Comparison of ENCODE assay signal across 27 cellular contexts in genomic region chr1:83118472-83118871, GRCh38.
"Had no signal": no experiment of that assay in that cellular context is flagged by ENCODE, and none has a peak within 500 bp of the region (broad histone marks: within the 10 kb centered on the region; RNA-seq: fewer than 3 reads in every experiment).

No MANE protein-coding gene starts in this region.

- ATAC-seq: stimulated activated effector memory CD8-positive, alpha-beta T cell treated with anti-CD3 and anti-CD28 coated beads, Interleukin-12 subunit alpha, Interleukin-12 subunit beta, amount 100 ng/mL, for 72 hours; stimulated activated memory B cell treated with anti-CD40 and anti-IgM and Interleukin-4, amounts not matched to agents 10 μg/mL and 1 μg/mL and 100 μg/mL, for 72 hours; stimulated activated naive B cell treated with anti-CD40 and anti-IgM and Interleukin-4, amounts not matched to agents 10 μg/mL and 1 μg/mL and 100 μg/mL, for 72 hours; stimulated activated naive CD8-positive, alpha-beta T cell treated with anti-CD3 and anti-CD28 coated beads, Interleukin-15, amount 100 ng/mL, for 72 hours; stimulated activated naive CD8-positive, alpha-beta T cell treated with anti-CD3 and anti-CD28 coated beads, Interleukin-15, Interleukin-2, amounts not matched to agents 100 U/mL and 50 U/mL, for 24 hours; upper lobe of right lung had no signal

- FAIRE-seq: urothelium cell line had no signal

- H3K4me1 ChIP-seq: stomach, suprapubic skin, testis, tibial artery, tibial nerve, transverse colon, upper lobe of left lung, upper lobe of right lung, uterus, vagina had no signal

- DNase-seq: stimulated activated CD4-positive, alpha-beta T cell treated with anti-CD3 and anti-CD28 coated beads, Interleukin-2, amount 100 ng/mL, for 48 hours; stimulated activated CD4-positive, alpha-beta T cell treated with anti-CD3 and anti-CD28 coated beads, Interleukin-4, amount 100 ng/mL, for 1 hour; stimulated activated CD4-positive, alpha-beta T cell treated with anti-CD3 and anti-CD28 coated beads, Interleukin-4, amount 100 ng/mL, for 24 hours; stimulated activated CD4-positive, alpha-beta T cell treated with anti-CD3 and anti-CD28 coated beads, Interleukin-4, amount 100 ng/mL, for 4 hours; stimulated activated CD8-positive, alpha-beta memory T cell treated with anti-CD3 and anti-CD28 coated beads, Interleukin-4, amount 100 ng/mL, for 48 hours; stimulated activated naive B cell treated with anti-CD40 and anti-IgM and Interleukin-4, amounts not matched to agents 10 μg/mL and 1 μg/mL and 100 μg/mL, for 72 hours; stimulated activated naive CD4-positive, alpha-beta T cell; stimulated activated naive CD4-positive, alpha-beta T cell treated with Interleukin-2 at 50 U/mL for 16 hours; stimulated activated naive CD8-positive, alpha-beta T cell treated with anti-CD3 and anti-CD28 coated beads, Interleukin-15, amount 100 ng/mL, for 72 hours; stimulated activated naive CD8-positive, alpha-beta T cell treated with anti-CD3 and anti-CD28 coated beads, Interleukin-15, Interleukin-2, amounts not matched to agents 100 U/mL and 50 U/mL, for 24 hours; stomach; substantia nigra; testis; thyroid gland; tibial artery; transverse colon; upper lobe of right lung; uterus had no signal

- H3K36me3 ChIP-seq: stomach, suprapubic skin, thoracic aorta, thyroid gland, tibial artery, tibial nerve, transverse colon, upper lobe of left lung, upper lobe of right lung, uterus, vagina had no signal

- H3K4me3 ChIP-seq: stomach, suprapubic skin, testis, thoracic aorta, thyroid gland, tibial artery, tibial nerve, transverse colon, upper lobe of left lung, upper lobe of right lung, uterus, vagina had no signal

- H3K4me1 Mint-ChIP-seq: stimulated activated effector memory CD8-positive, alpha-beta T cell treated with anti-CD3 and anti-CD28 coated beads, Interleukin-12 subunit alpha, Interleukin-12 subunit beta, amount 100 ng/mL, for 72 hours; stimulated activated memory B cell treated with anti-CD40 and anti-IgM and Interleukin-4, amounts not matched to agents 10 μg/mL and 1 μg/mL and 100 μg/mL, for 72 hours; stimulated activated naive B cell treated with anti-CD40 and anti-IgM and Interleukin-4, amounts not matched to agents 10 μg/mL and 1 μg/mL and 100 μg/mL, for 72 hours had no signal

- H3K36me3 Mint-ChIP-seq: stimulated activated effector memory CD8-positive, alpha-beta T cell treated with anti-CD3 and anti-CD28 coated beads, Interleukin-12 subunit alpha, Interleukin-12 subunit beta, amount 100 ng/mL, for 72 hours; stimulated activated memory B cell treated with anti-CD40 and anti-IgM and Interleukin-4, amounts not matched to agents 10 μg/mL and 1 μg/mL and 100 μg/mL, for 72 hours; stimulated activated naive B cell treated with anti-CD40 and anti-IgM and Interleukin-4, amounts not matched to agents 10 μg/mL and 1 μg/mL and 100 μg/mL, for 72 hours had no signal

- H3K27me3 Mint-ChIP-seq: stimulated activated memory B cell treated with anti-CD40 and anti-IgM and Interleukin-4, amounts not matched to agents 10 μg/mL and 1 μg/mL and 100 μg/mL, for 72 hours; stimulated activated naive B cell treated with anti-CD40 and anti-IgM and Interleukin-4, amounts not matched to agents 10 μg/mL and 1 μg/mL and 100 μg/mL, for 72 hours; stimulated activated naive CD8-positive, alpha-beta T cell treated with anti-CD3 and anti-CD28 coated beads, Interleukin-15, amount 100 ng/mL, for 72 hours; stimulated activated naive CD8-positive, alpha-beta T cell treated with anti-CD3 and anti-CD28 coated beads, Interleukin-15, Interleukin-2, amounts not matched to agents 100 ng/mL and 50 ng/mL, for 24 hours had no signal

- H3K9me3 Mint-ChIP-seq: stimulated activated memory B cell treated with anti-CD40 and anti-IgM and Interleukin-4, amounts not matched to agents 10 μg/mL and 1 μg/mL and 100 μg/mL, for 72 hours; stimulated activated naive CD8-positive, alpha-beta T cell treated with anti-CD3 and anti-CD28 coated beads, Interleukin-15, amount 100 ng/mL, for 72 hours; stimulated activated naive CD8-positive, alpha-beta T cell treated with anti-CD3 and anti-CD28 coated beads, Interleukin-15, Interleukin-2, amounts not matched to agents 100 ng/mL and 50 ng/mL, for 24 hours had no signal

- H3K4me3 Mint-ChIP-seq: stimulated activated effector memory CD8-positive, alpha-beta T cell treated with anti-CD3 and anti-CD28 coated beads, Interleukin-12 subunit alpha, Interleukin-12 subunit beta, amount 100 ng/mL, for 72 hours; stimulated activated memory B cell treated with anti-CD40 and anti-IgM and Interleukin-4, amounts not matched to agents 10 μg/mL and 1 μg/mL and 100 μg/mL, for 72 hours; stimulated activated naive B cell treated with anti-CD40 and anti-IgM and Interleukin-4, amounts not matched to agents 10 μg/mL and 1 μg/mL and 100 μg/mL, for 72 hours; stimulated activated naive CD8-positive, alpha-beta T cell treated with anti-CD3 and anti-CD28 coated beads, Interleukin-15, amount 100 ng/mL, for 72 hours; stimulated activated naive CD8-positive, alpha-beta T cell treated with anti-CD3 and anti-CD28 coated beads, Interleukin-15, Interleukin-2, amounts not matched to agents 100 ng/mL and 50 ng/mL, for 24 hours had no signal

- H3K27ac Mint-ChIP-seq: stimulated activated effector memory CD8-positive, alpha-beta T cell treated with anti-CD3 and anti-CD28 coated beads, Interleukin-12 subunit alpha, Interleukin-12 subunit beta, amount 100 ng/mL, for 72 hours; stimulated activated memory B cell treated with anti-CD40 and anti-IgM and Interleukin-4, amounts not matched to agents 10 μg/mL and 1 μg/mL and 100 μg/mL, for 72 hours; stimulated activated naive B cell treated with anti-CD40 and anti-IgM and Interleukin-4, amounts not matched to agents 10 μg/mL and 1 μg/mL and 100 μg/mL, for 72 hours; stimulated activated naive CD8-positive, alpha-beta T cell treated with anti-CD3 and anti-CD28 coated beads, Interleukin-15, amount 100 ng/mL, for 72 hours; stimulated activated naive CD8-positive, alpha-beta T cell treated with anti-CD3 and anti-CD28 coated beads, Interleukin-15, Interleukin-2, amounts not matched to agents 100 ng/mL and 50 ng/mL, for 24 hours had no signal

- H3K27ac ChIP-seq: stomach, suprapubic skin, testis, thoracic aorta, thyroid gland, tibial artery, tibial nerve, transverse colon, upper lobe of left lung, upper lobe of right lung, uterus, vagina had no signal

- H3K27me3 ChIP-seq: stomach, suprapubic skin, testis, thyroid gland, tibial artery, tibial nerve, transverse colon, upper lobe of left lung, upper lobe of right lung, uterus, vagina had no signal
